In genomic region chrX:154429708-154430107, GRCh38 we compare ENCODE assay signal across 8 cellular contexts. TPM values are rescaled to one million over a fixed set of nuclear protein-coding genes. Genes with fewer than 3 reads are reported as not detected.
DNase-seq lines count a peak whose midpoint lies in the region; ATAC-seq, FAIRE-seq and TF ChIP-seq lines count a peak whose summit lies in the region.

No MANE protein-coding gene starts in this region.

- FAIRE-seq in small intestine (lab: Jason Lieb, UNC) = no peak
- no peak for FAIRE-seq in GM12892 (lab: Jason Lieb, UNC)

- peak overlapping the region in 1 of 5 donors; percentile 34 for H3K9ac ChIP-seq in subcutaneous abdominal adipose tissue (ENCODE audit: low read length in 5 of 5)

- H3K9me3 Mint-ChIP-seq in activated T-cell treated with anti-CD3 and anti-CD28 coated beads, Interleukin-2, amount 50 U/mL, for 24 hours = no peaks in the 10 kb centered on the region
- no peaks in the 10 kb centered on the region for H3K9me3 Mint-ChIP-seq in activated CD8-positive, alpha-beta T cell treated with anti-CD3 and anti-CD28 coated beads, Interleukin-2, amount 10 ng/mL, durations not matched to agents 7 days and 5 days (ENCODE audit: insufficient read depth)
- H3K9me3 Mint-ChIP-seq in immature natural killer cell = no peaks in the 10 kb centered on the region

- peaks cover 6 to 38% (median 26%) of the 10 kb centered on the region in 5 donors for H3K4me1 ChIP-seq in subcutaneous abdominal adipose tissue (ENCODE audit: control insufficient read depth in 5 of 5, insufficient read depth in 5 of 5, low read length in 5 of 5)
- peaks cover 0 to 3% of the 10 kb centered on the region in 2 donors for H3K4me1 ChIP-seq in small intestine (ENCODE audit: control insufficient read depth in 2 of 2, insufficient read depth in 1 of 2, low read depth in 1 of 2, low read length in 1 of 2)

- peaks cover 24% of the 10 kb centered on the region for H3K4me1 Mint-ChIP-seq in activated T-cell treated with anti-CD3 and anti-CD28 coated beads, Interleukin-2, amount 50 U/mL, for 24 hours (ENCODE audit: low read depth)
- H3K4me1 Mint-ChIP-seq in activated CD8-positive, alpha-beta T cell treated with anti-CD3 and anti-CD28 coated beads, Interleukin-2, amount 10 ng/mL, durations not matched to agents 7 days and 5 days (ENCODE audit: low read depth) = peaks cover 22% of the 10 kb centered on the region
- H3K4me1 Mint-ChIP-seq in immature natural killer cell = peaks cover 21 to 25% of the 10 kb centered on the region in 2 donors

- H3K36me3 Mint-ChIP-seq in activated T-cell treated with anti-CD3 and anti-CD28 coated beads, Interleukin-2, amount 50 U/mL, for 24 hours (ENCODE audit: low read depth) = peaks cover 28% of the 10 kb centered on the region
- peaks cover 13% of the 10 kb centered on the region for H3K36me3 Mint-ChIP-seq in activated CD8-positive, alpha-beta T cell treated with anti-CD3 and anti-CD28 coated beads, Interleukin-2, amount 10 ng/mL, durations not matched to agents 7 days and 5 days (ENCODE audit: low read depth)
- H3K36me3 Mint-ChIP-seq in immature natural killer cell = peaks cover 0 to 4% (median 0%) of the 10 kb centered on the region in 3 donors

- WGBS in small intestine, 3 donors = 71 to 75% (median 71%) methylated on average over 2 of the region's 2 CpGs

- no peak for TF ChIP-seq POLR2A in GM12892 (IDR thresholded peaks at IDR 0.05; ENCODE audit: low read depth, low read length)

- H3K4me3 ChIP-seq in subcutaneous abdominal adipose tissue (ENCODE audit: low read depth in 1 of 5, low read length in 5 of 5) (peak overlapping the region; percentile 10 to 77 (median 72)), small intestine (ENCODE audit: low read depth in 1 of 2, low read length in 2 of 2) (peak overlapping the region in 1 of 2 donors; percentile 82)

- H3K27ac Mint-ChIP-seq in activated T-cell treated with anti-CD3 and anti-CD28 coated beads, Interleukin-2, amount 50 U/mL, for 24 hours = peak overlapping the region; percentile 66
- peak overlapping the region; percentile 47 for H3K27ac Mint-ChIP-seq in activated CD8-positive, alpha-beta T cell treated with anti-CD3 and anti-CD28 coated beads, Interleukin-2, amount 10 ng/mL, durations not matched to agents 7 days and 5 days
- peak overlapping the region in 4 of 6 donors; percentile 49 to 71 (median 64) for H3K27ac Mint-ChIP-seq in immature natural killer cell

- POLR2A ChIA-PET in activated CD8-positive, alpha-beta T cell treated with anti-CD3 and anti-CD28 coated beads, Interleukin-2, amount 10 ng/mL, durations not matched to agents 7 days and 5 days (lab: Charles Lee) = interaction anchor here (3.2 to 3.8 kb wide), 2 partner anchors 18 to 31 kb away, joined by 15 to 17 read pairs; partner anchors contain the start of genes RPL10 and TAFAZZIN

- ATAC-seq in activated CD8-positive, alpha-beta T cell treated with anti-CD3 and anti-CD28 coated beads, Interleukin-2, amount 10 ng/mL, durations not matched to agents 7 days and 5 days = no peak
- ATAC-seq in HG02981 (IDR thresholded peaks at IDR 0.05; ENCODE audit: unreplicated experiment) = no peak

- DNase-seq in activated T-cell treated with anti-CD3 and anti-CD28 coated beads, Interleukin-2, amount 50 U/mL, for 24 hours = no peak
- DNase-seq in activated T-cell treated with anti-CD3 and anti-CD28 coated beads, Interleukin-2, amount 50 U/mL, for 1 hour = no peak
- no peak for DNase-seq in activated CD8-positive, alpha-beta T cell treated with anti-CD3 and anti-CD28 coated beads, Interleukin-2, amount 10 ng/mL, durations not matched to agents 7 days and 5 days
- DNase-seq in immature natural killer cell (no peak), small intestine (no peak), GM12892 (ENCODE audit: insufficient read length) (no peak)

- H3K36me3 ChIP-seq in subcutaneous abdominal adipose tissue (ENCODE audit: control insufficient read depth in 5 of 5, insufficient read depth in 5 of 5, low read length in 5 of 5) = peaks cover 0 to 31% (median 23%) of the 10 kb centered on the region in 5 donors
- H3K36me3 ChIP-seq in small intestine (ENCODE audit: control insufficient read depth in 2 of 2, insufficient read depth in 2 of 2, low read length in 2 of 2) = no peaks in the 10 kb centered on the region

- H3K27ac ChIP-seq in subcutaneous abdominal adipose tissue (ENCODE audit: low read depth, low read length) (peak overlapping the region; percentile 41), small intestine (ENCODE audit: low read depth in 1 of 2, low read length in 1 of 2) (peak overlapping the region in 1 of 2 donors; percentile 27)

- H3K9me3 ChIP-seq in subcutaneous abdominal adipose tissue (ENCODE audit: control insufficient read depth in 5 of 5, low read length in 5 of 5) = no peaks in the 10 kb centered on the region
- H3K9me3 ChIP-seq in small intestine (ENCODE audit: control insufficient read depth, low read depth) = no peaks in the 10 kb centered on the region

- peaks cover 14% of the 10 kb centered on the region for H3K27me3 Mint-ChIP-seq in activated T-cell treated with anti-CD3 and anti-CD28 coated beads, Interleukin-2, amount 50 U/mL, for 24 hours
- H3K27me3 Mint-ChIP-seq in activated CD8-positive, alpha-beta T cell treated with anti-CD3 and anti-CD28 coated beads, Interleukin-2, amount 10 ng/mL, durations not matched to agents 7 days and 5 days (ENCODE audit: low read depth) = no peaks in the 10 kb centered on the region
- peaks cover 3 to 19% (median 11%) of the 10 kb centered on the region in 3 donors for H3K27me3 Mint-ChIP-seq in immature natural killer cell (ENCODE audit: low read depth in 3 of 3)

- CTCF ChIA-PET in activated CD8-positive, alpha-beta T cell treated with anti-CD3 and anti-CD28 coated beads, Interleukin-2, amount 10 ng/mL, durations not matched to agents 7 days and 5 days (lab: Charles Lee) = no interaction called here

- H3K27me3 ChIP-seq in subcutaneous abdominal adipose tissue (ENCODE audit: control insufficient read depth in 5 of 5, insufficient read depth in 4 of 5, low read length in 5 of 5) = peaks cover 0 to 19% (median 4%) of the 10 kb centered on the region in 5 donors
- H3K27me3 ChIP-seq in small intestine (ENCODE audit: control insufficient read depth in 2 of 2, insufficient read depth in 2 of 2, low read length in 2 of 2) = no peaks in the 10 kb centered on the region

- H3K4me3 Mint-ChIP-seq in activated T-cell treated with anti-CD3 and anti-CD28 coated beads, Interleukin-2, amount 50 U/mL, for 24 hours = peak overlapping the region; percentile 79
- H3K4me3 Mint-ChIP-seq in activated CD8-positive, alpha-beta T cell treated with anti-CD3 and anti-CD28 coated beads, Interleukin-2, amount 10 ng/mL, durations not matched to agents 7 days and 5 days = peak overlapping the region; percentile 77
- peak overlapping the region; percentile 73 to 85 (median 80) for H3K4me3 Mint-ChIP-seq in immature natural killer cell

RNA-seq across cellular contexts. Expression of gene ATP6AP1, which starts 1.2 kb away (rescaled TPM):
- total RNA-seq in activated CD8-positive, alpha-beta T cell treated with anti-CD3 and anti-CD28 coated beads, Interleukin-2, amount 10 ng/mL, durations not matched to agents 7 days and 5 days = 10 to 100 TPM; 41.5 to 43.5 TPM
- 100 to 1,000 TPM in 2 of 3 donors, 10 to 100 TPM in 1; 98.3 to 193 (median 154) TPM for polyA plus RNA-seq in immature natural killer cell
- polyA plus RNA-seq in small intestine = 10 to 100 TPM; 34.0 to 73.7 (median 41.1) TPM
- 23.5 TPM for polyA plus RNA-seq in GM12892 (2012; ENCODE audit: missing spikeins)

RNA-seq across cellular contexts. Expression of gene GDI1, which starts 7.2 kb away (rescaled TPM):
- 10 to 100 TPM; 92.7 to 95.5 TPM for total RNA-seq in activated CD8-positive, alpha-beta T cell treated with anti-CD3 and anti-CD28 coated beads, Interleukin-2, amount 10 ng/mL, durations not matched to agents 7 days and 5 days
- 10 to 100 TPM; 20.9 to 37.8 (median 29.2) TPM for polyA plus RNA-seq in immature natural killer cell
- 10 to 100 TPM; 59.2 to 65.9 (median 59.3) TPM for polyA plus RNA-seq in small intestine
- 68.5 TPM for polyA plus RNA-seq in GM12892 (2012; ENCODE audit: missing spikeins)

RNA-seq across cellular contexts. Expression of gene FAM50A, which starts 14.2 kb away (rescaled TPM):
- total RNA-seq in activated CD8-positive, alpha-beta T cell treated with anti-CD3 and anti-CD28 coated beads, Interleukin-2, amount 10 ng/mL, durations not matched to agents 7 days and 5 days = 10 to 100 TPM; 62.7 to 63.5 TPM
- 10 to 100 TPM; 45.2 to 63.3 (median 53.3) TPM for polyA plus RNA-seq in immature natural killer cell
- 100 to 1,000 TPM in 2 of 3 donors, 10 to 100 TPM in 1; 72.8 to 181 (median 165) TPM for polyA plus RNA-seq in small intestine
- 64.6 TPM for polyA plus RNA-seq in GM12892 (2012; ENCODE audit: missing spikeins)

RNA-seq across cellular contexts. Expression of gene TAFAZZIN, which starts 18.4 kb away (rescaled TPM):
- total RNA-seq in activated CD8-positive, alpha-beta T cell treated with anti-CD3 and anti-CD28 coated beads, Interleukin-2, amount 10 ng/mL, durations not matched to agents 7 days and 5 days = 10 to 100 TPM; 76.5 to 77.4 TPM
- polyA plus RNA-seq in immature natural killer cell = 10 to 100 TPM; 24.9 to 39.2 (median 32.4) TPM
- 10 to 100 TPM; 31.8 to 78.3 (median 60.8) TPM for polyA plus RNA-seq in small intestine
- 26.3 TPM for polyA plus RNA-seq in GM12892 (2012; ENCODE audit: missing spikeins)

RNA-seq across cellular contexts. Expression of gene DNASE1L1, which starts 20.7 kb away (rescaled TPM):
- 10 to 100 TPM; 22.5 to 26.5 TPM for total RNA-seq in activated CD8-positive, alpha-beta T cell treated with anti-CD3 and anti-CD28 coated beads, Interleukin-2, amount 10 ng/mL, durations not matched to agents 7 days and 5 days
- polyA plus RNA-seq in immature natural killer cell (10 to 100 TPM; 14.1 to 21.1 (median 17.8) TPM), small intestine (10 to 100 TPM; 17.0 to 24.0 (median 19.5) TPM)
- polyA plus RNA-seq in GM12892 (2012; ENCODE audit: missing spikeins) = 12.3 TPM
